Comparison of ENCODE assay signal across 12 cellular contexts in genomic region chr13:49082653-49083536, GRCh38.
DNase-seq lines count a peak whose midpoint lies in the region; ATAC-seq and TF ChIP-seq lines count a peak whose summit lies in the region.
"Had no signal": no experiment of that assay in that cellular context is flagged by ENCODE, and none has a peak within 500 bp of the region (broad histone marks: within the 10 kb centered on the region; RNA-seq: fewer than 3 reads in every experiment).

No MANE protein-coding gene starts in this region.

- H3K27ac ChIP-seq in smooth muscle cell (ENCODE audit: low read depth) (peak overlapping the region; percentile 92), OCI-LY7 (ENCODE audit: low read depth, low read length, poor library complexity, severe bottlenecking) (no peak overlapping the region)
- H3K27ac ChIP-seq: heart left ventricle had no signal

- H3F3A ChIP-seq in smooth muscle cell (ENCODE audit: low read depth): no peaks in the 10 kb centered on the region

- H3K4me2 ChIP-seq in smooth muscle cell (no peak overlapping the region), OCI-LY7 (ENCODE audit: low read length) (no peak overlapping the region)

- DNase-seq in amniotic stem cell (lab: John Stamatoyannopoulos, UW) (peak; percentile 65), smooth muscle cell (lab: John Stamatoyannopoulos, UW; ENCODE audit: unreplicated experiment) (no peak), ureter (ENCODE audit: low spot score) (no peak), OCI-LY7 (ENCODE audit: low spot score) (no peak)
- no peak for DNase-seq in activated naive CD4-positive, alpha-beta T cell treated with Interleukin-2 at 50 U/mL for 16 hours
- no peak for DNase-seq in activated T-helper 2 cell treated with anti-CD3 and anti-CD28 coated beads, Interferon-gamma antibody, Interleukin-2, Interleukin-4, amounts not matched to agents 10 μg/mL and 5 μg/mL and 100 μg/mL, durations not matched to agents 14 hours and 24 hours and 36 hours (ENCODE audit: low spot score)
- DNase-seq: heart left ventricle, substantia nigra, T-helper 1 cell had no signal

- no peaks in the 10 kb centered on the region for H3K9me2 ChIP-seq in OCI-LY7 (ENCODE audit: insufficient read depth, low read length)

- peak overlapping the region; percentile 63 for H3K9ac ChIP-seq in smooth muscle cell (ENCODE audit: low read depth)

- H4K20me1 ChIP-seq in smooth muscle cell (ENCODE audit: low read depth): no peaks in the 10 kb centered on the region
- no peaks in the 10 kb centered on the region for H4K20me1 ChIP-seq in OCI-LY7 (ENCODE audit: insufficient read depth, low read length)

- H3K4me1 ChIP-seq in smooth muscle cell (ENCODE audit: low read depth) (no peaks in the 10 kb centered on the region), OCI-LY7 (ENCODE audit: insufficient read depth, low read length, poor library complexity, severe bottlenecking) (no peaks in the 10 kb centered on the region)

- TF ChIP-seq CTCF in smooth muscle cell (IDR thresholded peaks at IDR 0.05; ENCODE audit: borderline replicate concordance, insufficient read depth, poor library complexity, severe bottlenecking) (no peak), OCI-LY7 (conservative IDR thresholded peaks at IDR 0.05; ENCODE audit: low read length) (no peak)

- WGBS in smooth muscle cell (ENCODE audit: low lambda C conversion rate): 78% methylated on average over 4 of the region's 4 CpGs

- H3K36me3 ChIP-seq in smooth muscle cell (ENCODE audit: low read depth): no peaks in the 10 kb centered on the region
- no peaks in the 10 kb centered on the region; the same call in none of the 2 replicates for H3K36me3 ChIP-seq in OCI-LY7 (ENCODE audit: insufficient read depth, low read length)

- CTCF ChIA-PET in OCI-LY7 (lab: Charles Lee; ENCODE audit: unreplicated experiment): no interaction called here

- intact Hi-C loops in OCI-LY7 (cut with micrococcal nuclease; ENCODE audit: unreplicated experiment): no loop called here
- intact Hi-C loops in activated T-helper 2 cell treated with anti-CD3 and anti-CD28 coated beads, Interferon-gamma antibody, Interleukin-2, Interleukin-4, amounts not matched to agents 10 μg/mL and 5 μg/mL and 100 μg/mL, durations not matched to agents 14 hours and 24 hours and 36 hours (cut with micrococcal nuclease): no loop called here

- H3K9me3 ChIP-seq in smooth muscle cell (replicated peaks; ENCODE audit: low read depth) (no peaks in the 10 kb centered on the region), OCI-LY7 (ENCODE audit: low read length) (no peaks in the 10 kb centered on the region)
- H3K9me3 ChIP-seq: heart left ventricle had no signal

- H3K79me2 ChIP-seq in smooth muscle cell (ENCODE audit: low read depth): peaks cover 6% of the 10 kb centered on the region
- no peaks in the 10 kb centered on the region for H3K79me2 ChIP-seq in OCI-LY7 (ENCODE audit: insufficient read depth, low read depth, low read length)

- H2AFZ ChIP-seq in smooth muscle cell (ENCODE audit: low read depth) (no peak overlapping the region), OCI-LY7 (ENCODE audit: low read length) (no peak overlapping the region)

- H3K36me3 Mint-ChIP-seq in activated T-helper 2 cell treated with anti-CD3 and anti-CD28 coated beads, Interferon-gamma antibody, Interleukin-2, Interleukin-4, amounts not matched to agents 10 μg/mL and 5 μg/mL and 100 μg/mL, durations not matched to agents 14 hours and 24 hours and 36 hours (ENCODE audit: low read depth): peaks cover 16% of the 10 kb centered on the region

- no peaks in the 10 kb centered on the region for H3K9me3 Mint-ChIP-seq in activated T-helper 2 cell treated with anti-CD3 and anti-CD28 coated beads, Interferon-gamma antibody, Interleukin-2, Interleukin-4, amounts not matched to agents 10 μg/mL and 5 μg/mL and 100 μg/mL, durations not matched to agents 14 hours and 24 hours and 36 hours
- H3K9me3 Mint-ChIP-seq: activated naive CD4-positive, alpha-beta T cell treated with anti-CD3 and anti-CD28 coated beads, Interleukin-2, amount 50 U/mL, for 24 hours had no signal

- peaks cover 7% of the 10 kb centered on the region for H3K4me1 Mint-ChIP-seq in activated T-helper 2 cell treated with anti-CD3 and anti-CD28 coated beads, Interferon-gamma antibody, Interleukin-2, Interleukin-4, amounts not matched to agents 10 μg/mL and 5 μg/mL and 100 μg/mL, durations not matched to agents 14 hours and 24 hours and 36 hours (ENCODE audit: low read depth)

- no TSS peak for BruUV-seq in OCI-LY7 (replicated peaks; lab: Mats Ljungman, UMichigan)

- ATAC-seq in GM19025 (IDR thresholded peaks at IDR 0.05; ENCODE audit: low read depth, unreplicated experiment) (peak; percentile 70), HG02938 (IDR thresholded peaks at IDR 0.05; ENCODE audit: unreplicated experiment) (peak; percentile 86)

- H3K27me3 ChIP-seq in smooth muscle cell (ENCODE audit: low read depth): no peaks in the 10 kb centered on the region
- H3K27me3 ChIP-seq: heart left ventricle had no signal

- POLR2A ChIA-PET in OCI-LY7 (lab: Charles Lee): interaction anchor here (0.6 kb wide), 1 partner anchor 204 kb away, joined by 5 read pairs; no protein-coding TSS in a partner anchor

- H3K27me3 Mint-ChIP-seq in activated T-helper 2 cell treated with anti-CD3 and anti-CD28 coated beads, Interferon-gamma antibody, Interleukin-2, Interleukin-4, amounts not matched to agents 10 μg/mL and 5 μg/mL and 100 μg/mL, durations not matched to agents 14 hours and 24 hours and 36 hours (ENCODE audit: low read depth): no peaks in the 10 kb centered on the region
- H3K27me3 Mint-ChIP-seq: activated naive CD4-positive, alpha-beta T cell treated with anti-CD3 and anti-CD28 coated beads, Interleukin-2, amount 50 U/mL, for 24 hours had no signal

- no peak overlapping the region for H3K27ac Mint-ChIP-seq in activated T-helper 2 cell treated with anti-CD3 and anti-CD28 coated beads, Interferon-gamma antibody, Interleukin-2, Interleukin-4, amounts not matched to agents 10 μg/mL and 5 μg/mL and 100 μg/mL, durations not matched to agents 14 hours and 24 hours and 36 hours
- H3K27ac Mint-ChIP-seq: activated naive CD4-positive, alpha-beta T cell treated with anti-CD3 and anti-CD28 coated beads, Interleukin-2, amount 50 U/mL, for 24 hours had no signal

- H3K4me3 Mint-ChIP-seq in activated T-helper 2 cell treated with anti-CD3 and anti-CD28 coated beads, Interferon-gamma antibody, Interleukin-2, Interleukin-4, amounts not matched to agents 10 μg/mL and 5 μg/mL and 100 μg/mL, durations not matched to agents 14 hours and 24 hours and 36 hours (ENCODE audit: low read depth): no peak overlapping the region
- H3K4me3 Mint-ChIP-seq: activated naive CD4-positive, alpha-beta T cell treated with anti-CD3 and anti-CD28 coated beads, Interleukin-2, amount 50 U/mL, for 24 hours had no signal

- H3K4me3 ChIP-seq in smooth muscle cell (no peak overlapping the region), OCI-LY7 (ENCODE audit: low read depth, low read length, poor library complexity, severe bottlenecking) (no peak overlapping the region)
- H3K4me3 ChIP-seq: heart left ventricle had no signal
